Comparison of ENCODE assay signal across 1 cellular context in the genomic region with DNA sequence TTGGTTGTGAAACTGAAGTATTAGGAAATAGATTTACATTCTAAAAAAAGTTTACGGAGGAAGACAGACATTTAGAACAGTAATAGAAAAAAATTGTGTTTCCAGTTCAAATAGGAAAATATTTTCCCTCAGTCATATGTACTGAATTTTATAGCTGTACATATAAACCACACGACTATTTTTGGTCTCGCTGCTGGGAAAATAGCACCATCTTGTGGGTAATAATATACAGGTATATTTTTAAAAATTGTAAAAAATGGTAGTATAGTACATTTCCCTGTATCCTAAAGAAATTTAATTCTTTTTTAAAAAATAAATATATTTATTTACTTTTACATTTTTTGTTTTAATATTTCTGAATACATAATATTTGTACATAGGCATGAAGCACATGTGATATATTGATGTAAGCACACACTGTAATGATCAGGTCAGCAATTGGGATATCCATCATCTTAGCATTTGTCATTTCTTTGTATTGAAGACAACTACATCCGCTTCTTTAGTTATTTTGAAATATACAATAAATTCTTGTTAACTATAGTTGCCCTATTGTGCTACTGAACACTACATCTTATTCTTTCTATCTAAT.
TF ChIP-seq lines count a peak whose summit lies in the region.

No MANE protein-coding gene starts in this region.

TF ChIP-seq in liver, 16 proteins besides CTCF, POLR2A, EP300 and RAD21 (continued from another document):
- TF ChIP-seq, protein P1, sequence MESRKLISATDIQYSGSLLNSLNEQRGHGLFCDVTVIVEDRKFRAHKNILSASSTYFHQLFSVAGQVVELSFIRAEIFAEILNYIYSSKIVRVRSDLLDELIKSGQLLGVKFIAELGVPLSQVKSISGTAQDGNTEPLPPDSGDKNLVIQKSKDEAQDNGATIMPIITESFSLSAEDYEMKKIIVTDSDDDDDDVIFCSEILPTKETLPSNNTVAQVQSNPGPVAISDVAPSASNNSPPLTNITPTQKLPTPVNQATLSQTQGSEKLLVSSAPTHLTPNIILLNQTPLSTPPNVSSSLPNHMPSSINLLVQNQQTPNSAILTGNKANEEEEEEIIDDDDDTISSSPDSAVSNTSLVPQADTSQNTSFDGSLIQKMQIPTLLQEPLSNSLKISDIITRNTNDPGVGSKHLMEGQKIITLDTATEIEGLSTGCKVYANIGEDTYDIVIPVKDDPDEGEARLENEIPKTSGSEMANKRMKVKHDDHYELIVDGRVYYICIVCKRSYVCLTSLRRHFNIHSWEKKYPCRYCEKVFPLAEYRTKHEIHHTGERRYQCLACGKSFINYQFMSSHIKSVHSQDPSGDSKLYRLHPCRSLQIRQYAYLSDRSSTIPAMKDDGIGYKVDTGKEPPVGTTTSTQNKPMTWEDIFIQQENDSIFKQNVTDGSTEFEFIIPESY (IDR thresholded peaks at IDR 0.05): no peak
